8 cellular contexts compared by ENCODE assay signal in the genomic region with DNA sequence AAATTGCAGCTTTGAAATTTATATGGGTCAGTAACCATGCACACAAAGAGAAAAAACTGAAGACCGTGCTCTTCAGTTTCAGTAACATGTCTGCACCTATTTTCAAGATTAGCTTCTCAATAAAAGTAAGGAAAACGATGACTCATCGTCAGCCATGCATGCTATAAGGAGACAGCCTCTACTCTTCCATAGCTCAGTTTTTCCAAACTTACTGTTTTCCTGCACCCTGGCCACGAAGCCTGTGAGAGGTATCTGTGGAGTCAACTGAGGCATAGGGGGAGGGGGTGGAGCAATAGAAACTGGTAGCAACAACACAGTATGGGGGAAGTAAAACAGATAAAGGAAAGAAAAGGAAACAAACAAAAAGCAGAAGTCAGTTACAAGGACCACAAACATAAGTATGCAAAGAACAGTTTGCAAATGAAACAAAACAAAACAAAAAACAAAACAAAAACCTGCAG. TPM values are rescaled to one million over a fixed set of nuclear protein-coding genes. Genes with fewer than 3 reads are reported as not detected.
DNase-seq lines count a peak whose midpoint lies in the region; ATAC-seq and TF ChIP-seq lines count a peak whose summit lies in the region.

No MANE protein-coding gene starts in this region.

- CTCF ChIA-PET in Calu3 (lab: Charles Lee) = interaction anchor here (1.0 to 1.1 kb wide), 2 partner anchors 26 to 124 kb away, joined by 3 read pairs; no protein-coding TSS in a partner anchor
- CTCF ChIA-PET in activated CD8-positive, alpha-beta T cell treated with anti-CD3 and anti-CD28 coated beads, Interleukin-2, amount 10 ng/mL, durations not matched to agents 7 days and 5 days (lab: Charles Lee) = interaction anchor here (1.0 to 2.0 kb wide), 3 partner anchors 20 to 30 kb away, joined by 3 to 7 read pairs (median 3); no protein-coding TSS in a partner anchor

- H3K27me3 Mint-ChIP-seq in Calu3 (ENCODE audit: unreplicated experiment) = no peaks in the 10 kb centered on the region
- H3K27me3 Mint-ChIP-seq in activated CD8-positive, alpha-beta T cell treated with anti-CD3 and anti-CD28 coated beads, Interleukin-2, amount 10 ng/mL, durations not matched to agents 7 days and 5 days (ENCODE audit: low read depth) = no peaks in the 10 kb centered on the region
- H3K27me3 Mint-ChIP-seq in naive thymus-derived CD8-positive, alpha-beta T cell = no peaks in the 10 kb centered on the region

- TF ChIP-seq CTCF in Calu3 (IDR thresholded peaks at IDR 0.05; ENCODE audit: unreplicated experiment) = no peak

- no peaks in the 10 kb centered on the region for H3K9me3 Mint-ChIP-seq in Calu3 (ENCODE audit: low read depth, unreplicated experiment)
- no peaks in the 10 kb centered on the region for H3K9me3 Mint-ChIP-seq in activated CD8-positive, alpha-beta T cell treated with anti-CD3 and anti-CD28 coated beads, Interleukin-2, amount 10 ng/mL, durations not matched to agents 7 days and 5 days (ENCODE audit: insufficient read depth)
- no peaks in the 10 kb centered on the region for H3K9me3 Mint-ChIP-seq in naive thymus-derived CD8-positive, alpha-beta T cell

- no peak overlapping the region for H3K4me3 Mint-ChIP-seq in Calu3 (ENCODE audit: low read depth, unreplicated experiment)
- no peak overlapping the region for H3K4me3 Mint-ChIP-seq in activated CD8-positive, alpha-beta T cell treated with anti-CD3 and anti-CD28 coated beads, Interleukin-2, amount 10 ng/mL, durations not matched to agents 7 days and 5 days
- H3K4me3 Mint-ChIP-seq in naive thymus-derived CD8-positive, alpha-beta T cell = peak overlapping the region in 1 of 10 donors; percentile 36

- peaks cover 8% of the 10 kb centered on the region for H3K4me1 Mint-ChIP-seq in Calu3 (ENCODE audit: low read depth, unreplicated experiment)
- H3K4me1 Mint-ChIP-seq in activated CD8-positive, alpha-beta T cell treated with anti-CD3 and anti-CD28 coated beads, Interleukin-2, amount 10 ng/mL, durations not matched to agents 7 days and 5 days (ENCODE audit: low read depth) = peaks cover 5% of the 10 kb centered on the region
- peaks cover 0 to 10% (median 5%) of the 10 kb centered on the region in 4 donors for H3K4me1 Mint-ChIP-seq in naive thymus-derived CD8-positive, alpha-beta T cell

- ATAC-seq in GM21367 (IDR thresholded peaks at IDR 0.05; ENCODE audit: unreplicated experiment) = peak; percentile 93
- peak; percentile 86 for ATAC-seq in HG03460 (IDR thresholded peaks at IDR 0.05; ENCODE audit: unreplicated experiment)
- no peak for ATAC-seq in activated CD8-positive, alpha-beta T cell treated with anti-CD3 and anti-CD28 coated beads, Interleukin-2, amount 10 ng/mL, durations not matched to agents 7 days and 5 days
- ATAC-seq in naive thymus-derived CD8-positive, alpha-beta T cell = no peak

- POLR2A ChIA-PET in activated CD8-positive, alpha-beta T cell treated with anti-CD3 and anti-CD28 coated beads, Interleukin-2, amount 10 ng/mL, durations not matched to agents 7 days and 5 days (lab: Charles Lee) = interaction anchor here (0.8 kb wide), 1 partner anchor 10 kb away, joined by 3 read pairs; no protein-coding TSS in a partner anchor
- POLR2A ChIA-PET in naive thymus-derived CD8-positive, alpha-beta T cell (lab: Charles Lee) = no interaction called here

- no TSS peak for BruUV-seq in Calu3 (replicated peaks; lab: Mats Ljungman, UMichigan)

- peaks cover 17% of the 10 kb centered on the region for H3K36me3 Mint-ChIP-seq in Calu3 (ENCODE audit: insufficient read depth, unreplicated experiment)
- peaks cover 32% of the 10 kb centered on the region for H3K36me3 Mint-ChIP-seq in activated CD8-positive, alpha-beta T cell treated with anti-CD3 and anti-CD28 coated beads, Interleukin-2, amount 10 ng/mL, durations not matched to agents 7 days and 5 days (ENCODE audit: low read depth)
- peaks cover 3 to 64% (median 4%) of the 10 kb centered on the region in 3 donors for H3K36me3 Mint-ChIP-seq in naive thymus-derived CD8-positive, alpha-beta T cell

- peak overlapping the region; percentile 32 for H3K27ac Mint-ChIP-seq in Calu3 (ENCODE audit: unreplicated experiment)
- peak overlapping the region; percentile 52 for H3K27ac Mint-ChIP-seq in activated CD8-positive, alpha-beta T cell treated with anti-CD3 and anti-CD28 coated beads, Interleukin-2, amount 10 ng/mL, durations not matched to agents 7 days and 5 days
- H3K27ac Mint-ChIP-seq in naive thymus-derived CD8-positive, alpha-beta T cell = peak overlapping the region in 8 of 10 donors; percentile 5 to 82 (median 53)

- DNase-seq in Calu3 (no peak), NCI-H524 treated with DMSO at 0.1 percent for 48 hours (lab: John Stamatoyannopoulos, UW) (no peak), NCI-H2029 treated with DMSO at 0.1 percent for 48 hours (lab: John Stamatoyannopoulos, UW) (no peak), DMS79 (lab: John Stamatoyannopoulos, UW) (no peak)
- no peak for DNase-seq in activated CD8-positive, alpha-beta T cell treated with anti-CD3 and anti-CD28 coated beads, Interleukin-2, amount 10 ng/mL, durations not matched to agents 7 days and 5 days
- DNase-seq in naive thymus-derived CD8-positive, alpha-beta T cell = no peak

- intact Hi-C loops in Calu3 (cut with micrococcal nuclease; ENCODE audit: unreplicated experiment) = no loop called here

RNA-seq across cellular contexts. Expression of a gene that starts 58.0 kb away (rescaled TPM):
- 15.4 and 15.9 TPM in 2 replicates for total RNA-seq in Calu3 (2022)
- 10 to 100 TPM; 17.8 to 19.4 TPM for total RNA-seq in activated CD8-positive, alpha-beta T cell treated with anti-CD3 and anti-CD28 coated beads, Interleukin-2, amount 10 ng/mL, durations not matched to agents 7 days and 5 days
- 1 to 10 TPM; 5.4 to 6.0 TPM for total RNA-seq in naive thymus-derived CD8-positive, alpha-beta T cell
- polyA plus RNA-seq in naive thymus-derived CD8-positive, alpha-beta T cell = 1 to 10 TPM; 2.9 to 3.9 (median 3.8) TPM

Comparison
In these comparisons a context has a peak if more than half of its experiments do, and no peak if none do; other contexts are left out.
1. ATAC-seq: peak in GM21367 (single experiment) and HG03460 (single experiment); none in activated CD8-positive, alpha-beta T cell treated with anti-CD3 and anti-CD28 coated beads, Interleukin-2, amount 10 ng/mL, durations not matched to agents 7 days and 5 days (single experiment) and naive thymus-derived CD8-positive, alpha-beta T cell (0 of 2).
2. Peak in every context shown above with its lines, with median percentiles within 50 percentile points of each other: H3K27ac Mint-ChIP-seq.